ENCODE assay signal across 8 cellular contexts in the genomic region with DNA sequence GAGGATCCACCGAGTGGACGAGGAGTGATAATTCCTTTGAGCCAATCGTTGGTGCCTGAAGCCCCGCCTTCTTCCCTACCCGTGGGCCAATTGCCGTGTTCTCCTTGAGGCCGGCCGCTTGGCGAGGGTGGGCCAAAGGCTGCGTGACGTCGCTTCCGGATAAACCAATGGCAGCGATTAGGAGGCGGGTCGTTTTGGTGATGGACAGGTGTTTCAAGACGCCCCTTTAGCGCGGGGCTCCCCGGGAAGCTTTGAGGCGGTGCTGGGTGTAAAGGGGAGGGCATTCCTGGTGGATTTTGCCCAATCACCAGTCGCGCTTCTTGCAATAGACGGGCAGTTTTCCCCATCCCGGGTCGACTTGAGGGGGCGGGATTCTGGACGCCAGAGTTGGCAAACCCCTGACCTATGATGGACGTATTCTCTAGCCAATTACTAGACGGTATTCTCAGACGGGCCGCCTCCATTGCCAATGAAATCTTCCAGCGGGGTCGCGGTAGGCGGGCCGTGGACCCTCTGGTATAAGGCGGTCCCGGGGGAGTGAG. TPM values are rescaled to one million over a fixed set of nuclear protein-coding genes. Genes with fewer than 3 reads are reported as not detected.
DNase-seq lines count a peak whose midpoint lies in the region; ATAC-seq and TF ChIP-seq lines count a peak whose summit lies in the region.

No MANE protein-coding gene starts in this region.

- H3K27ac ChIP-seq in adipose tissue (ENCODE audit: low read depth, low read length) (peak overlapping the region; percentile 77), parathyroid adenoma (peak overlapping the region; percentile 90), tibial nerve (peak overlapping the region; percentile 95 to 97 (median 97))

- peaks cover 22% of the 10 kb centered on the region for H3K4me1 ChIP-seq in parathyroid adenoma
- peaks cover 0 to 61% (median 28%) of the 10 kb centered on the region in 4 donors for H3K4me1 ChIP-seq in tibial nerve

- H3K4me3 ChIP-seq in parathyroid adenoma (ENCODE audit: low read depth, low read length) (peak overlapping the region; percentile 81), tibial nerve (peak overlapping the region; percentile 66 to 100 (median 92))

- WGBS in adipose tissue, 3 donors = 0 to 1% (median 0%) methylated on average over 39 of the region's 39 CpGs
- 0 to 1% methylated on average over 22 to 36 of the region's 39 CpGs for WGBS in tibial nerve, 2 donors

- POLR2A ChIA-PET in GM10248 (lab: Yijun Ruan, JAX) = interaction anchor here (0.6 to 2.6 kb wide), 11 partner anchors 9 to 188 kb away, joined by 4 to 29 read pairs (median 5); partner anchors contain the start of genes BCL2L12, IRF3, RRAS and SCAF1

- intact Hi-C loops in cardiac septum (cut with DNase I) = loop anchor here (2.0 to 5.0 kb wide), 3 partner anchors 36 to 179 kb away; partner anchors contain the start of genes PRR12, RPS11 and RRAS

- no peak for TF ChIP-seq EP300 in tibial nerve (IDR thresholded peaks at IDR 0.05)

- H3K79me2 ChIP-seq in parathyroid adenoma = peaks cover 14% of the 10 kb centered on the region

- no peak for TF ChIP-seq POLR2A in tibial nerve (IDR thresholded peaks at IDR 0.05)

- TF ChIP-seq CTCF in GM10248 (IDR thresholded peaks at IDR 0.05; ENCODE audit: control extremely low read depth, extremely low read depth, low read depth, missing control alignments) (no peak), parathyroid adenoma (IDR thresholded peaks at IDR 0.05) (no peak), tibial nerve (IDR thresholded peaks at IDR 0.05) (peak in 1 of 5 experiments; percentile 34)

- H3K4me2 ChIP-seq in parathyroid adenoma (ENCODE audit: low read length) = peak overlapping the region; percentile 94

- peak; percentile 78 for ATAC-seq in HG02798 (IDR thresholded peaks at IDR 0.05; ENCODE audit: poor library complexity, unreplicated experiment)

- CTCF ChIA-PET in GM10248 (lab: Yijun Ruan, JAX) = interaction anchor here (1.0 to 12.4 kb wide), 11 partner anchors 8 to 203 kb away, joined by 3 to 83 read pairs (median 6); partner anchors contain the start of genes FLT3LG, FUZ, RRAS and SCAF1

- H2AFZ ChIP-seq in parathyroid adenoma = peak overlapping the region; percentile 76

- no peaks in the 10 kb centered on the region for H3K36me3 ChIP-seq in parathyroid adenoma (ENCODE audit: control insufficient read depth, insufficient read depth, low read length)
- H3K36me3 ChIP-seq in tibial nerve = peaks cover 0 to 10% (median 2%) of the 10 kb centered on the region in 3 donors

- H3K27me3 ChIP-seq in parathyroid adenoma (ENCODE audit: control insufficient read depth, insufficient read depth, low read length) (no peaks in the 10 kb centered on the region), tibial nerve (no peaks in the 10 kb centered on the region)

- no peaks in the 10 kb centered on the region for H3K9me3 ChIP-seq in parathyroid adenoma (ENCODE audit: control insufficient read depth, low read length)
- H3K9me3 ChIP-seq in tibial nerve = no peaks in the 10 kb centered on the region

- H3K9ac ChIP-seq in parathyroid adenoma = peak overlapping the region; percentile 92

- DNase-seq in GM10248 (ENCODE audit: extremely low spot score) (peak; percentile 95), NCI-H1417 treated with DMSO at 0.1 percent for 48 hours (lab: John Stamatoyannopoulos, UW) (peak; percentile 100), SW480 (ENCODE audit: low spot score) (peak; percentile 100), cardiac septum (ENCODE audit: low spot score) (peak; percentile 100), tibial nerve (ENCODE audit: low spot score in 2 of 2) (peak; percentile 100)

RNA-seq across cellular contexts. Expression of gene PRMT1, which starts 0.3 kb away (rescaled TPM):
- polyA plus RNA-seq in adipose tissue = 100 to 1,000 TPM in 2 of 3 donors, 10 to 100 TPM in 1; 80.2 to 153 (median 118) TPM
- total RNA-seq in cardiac septum (124 TPM), tibial nerve (100 to 1,000 TPM; 106 to 147 (median 132) TPM)

RNA-seq across cellular contexts. Expression of gene BCL2L12, which starts 11.0 kb away (rescaled TPM):
- 10 to 100 TPM; 14.1 to 18.4 (median 15.4) TPM for polyA plus RNA-seq in adipose tissue
- total RNA-seq in cardiac septum (8.9 TPM), tibial nerve (1 to 10 TPM; 4.7 to 6.8 (median 5.8) TPM)

RNA-seq across cellular contexts. Expression of gene IRF3, which starts 11.1 kb away (rescaled TPM):
- 10 to 100 TPM; 45.8 to 76.0 (median 56.6) TPM for polyA plus RNA-seq in adipose tissue
- total RNA-seq in cardiac septum (33.7 TPM), tibial nerve (10 to 100 TPM; 41.4 to 85.2 (median 72.4) TPM)

RNA-seq across cellular contexts. Expression of gene ADM5, which starts 12.6 kb away (rescaled TPM):
- polyA plus RNA-seq in adipose tissue = 1 to 10 TPM; 1.0 to 2.5 (median 1.0) TPM
- total RNA-seq in cardiac septum = 0.19 TPM
- 1 to 10 TPM in 2 of 4 donors, not detected in 2; 1.5 to 4.3 TPM for total RNA-seq in tibial nerve

RNA-seq across cellular contexts. Expression of gene CPT1C, which starts 14.2 kb away (rescaled TPM):
- polyA plus RNA-seq in adipose tissue = 10 to 100 TPM in 1 of 3 donors, 1 to 10 TPM in 2; 1.8 to 12.1 (median 3.2) TPM
- total RNA-seq in cardiac septum (3.1 TPM), tibial nerve (1 to 10 TPM in 3 of 4 donors, under 1 TPM in 1; 0.44 to 4.1 (median 2.2) TPM)

Comparison
In these comparisons a context has a peak if more than half of its experiments do, and no peak if none do; other contexts are left out.
1. Peak in every context shown above with its lines: DNase-seq, ATAC-seq, H3K4me3 ChIP-seq and H3K27ac ChIP-seq.